In the genomic region with DNA sequence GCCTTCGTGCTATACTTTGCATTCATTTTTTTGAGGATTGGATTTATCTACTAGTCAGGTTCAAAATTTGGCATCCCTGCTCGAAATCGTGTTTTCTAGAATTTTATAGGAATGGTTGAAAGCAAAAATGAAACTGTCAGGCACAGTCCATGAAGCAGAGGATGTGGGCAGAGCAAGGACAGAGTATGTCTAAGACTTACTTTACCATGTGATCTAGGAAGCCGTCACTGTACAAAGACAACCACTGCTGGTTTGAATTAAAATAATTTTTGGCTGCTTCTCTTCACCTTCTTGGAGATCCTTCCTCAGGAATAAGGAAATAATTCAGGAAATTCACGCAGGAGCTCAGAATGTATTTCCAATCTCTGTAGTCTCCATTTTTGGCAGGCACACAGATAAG, we compare ENCODE assay signal across 9 cellular contexts. TPM values are rescaled to one million over a fixed set of nuclear protein-coding genes. Genes with fewer than 3 reads are reported as not detected.
DNase-seq lines count a peak whose midpoint lies in the region; ATAC-seq, FAIRE-seq and TF ChIP-seq lines count a peak whose summit lies in the region.
"Had no signal": no experiment of that assay in that cellular context is flagged by ENCODE, and none has a peak within 500 bp of the region (broad histone marks: within the 10 kb centered on the region; RNA-seq: fewer than 3 reads in every experiment).

No MANE protein-coding gene starts in this region.

- H4K20me1 ChIP-seq in fibroblast of lung (ENCODE audit: control insufficient read depth, extremely low read depth, insufficient read depth, low read length): no peaks in the 10 kb centered on the region

- no peaks in the 10 kb centered on the region for H3K27me3 ChIP-seq in BJ (ENCODE audit: control insufficient read depth, insufficient read depth, low read length)
- H3K27me3 ChIP-seq in fibroblast of lung (ENCODE audit: control insufficient read depth, insufficient read depth, low read length): no peaks in the 10 kb centered on the region

- H2AFZ ChIP-seq in fibroblast of lung (ENCODE audit: low read length): peak overlapping the region; percentile 85

- H3K4me1 ChIP-seq in fibroblast of lung (ENCODE audit: control insufficient read depth, extremely low read depth, insufficient read depth, low read length): no peaks in the 10 kb centered on the region

- no peak for TF ChIP-seq CTCF in BJ (IDR thresholded peaks at IDR 0.05; ENCODE audit: insufficient read depth, low read depth, low read length)
- TF ChIP-seq CTCF in fibroblast of lung (conservative IDR thresholded peaks at IDR 0.05 in 1 of 2, IDR thresholded peaks at IDR 0.05 in 1 of 2; ENCODE audit: low read depth in 1 of 2, low read length in 2 of 2): no peak

- H3K36me3 ChIP-seq in BJ (ENCODE audit: control insufficient read depth, insufficient read depth, low read length) (no peaks in the 10 kb centered on the region), fibroblast of lung (ENCODE audit: control insufficient read depth, insufficient read depth, low read length) (no peaks in the 10 kb centered on the region)

- no peaks in the 10 kb centered on the region for H3K79me2 ChIP-seq in fibroblast of lung (ENCODE audit: control insufficient read depth, insufficient read depth, low read length)

- H3K9ac ChIP-seq in fibroblast of lung (ENCODE audit: insufficient read depth, low read length): no peak overlapping the region

- CTCF ChIA-PET in BJ (lab: Yijun Ruan, JAX): interaction anchor here (0.8 to 0.9 kb wide), 2 partner anchors 11 to 127 kb away, joined by 4 to 5 read pairs; no protein-coding TSS in a partner anchor

- no peak for FAIRE-seq in frontal cortex (lab: Jason Lieb, UNC)
- FAIRE-seq: H1 had no signal

- no peaks in the 10 kb centered on the region for H3K9me3 ChIP-seq in fibroblast of lung (ENCODE audit: control insufficient read depth, insufficient read depth, low read depth, low read length)

- ATAC-seq in GM19328 (IDR thresholded peaks at IDR 0.05; ENCODE audit: unreplicated experiment): peak; percentile 67

- no peak overlapping the region for H3K27ac ChIP-seq in fibroblast of lung (ENCODE audit: insufficient read depth, low read length)

- POLR2A ChIA-PET in BJ (lab: Charles Lee): no interaction called here

- DNase-seq in BJ (ENCODE audit: low read depth): peak; percentile 13
- peak; percentile 17 for DNase-seq in HT1080 (ENCODE audit: low read depth)
- no peak for DNase-seq in fibroblast of lung (ENCODE audit: low read depth in 2 of 2)
- no peak for DNase-seq in T1000 (lab: John Stamatoyannopoulos, UW)
- DNase-seq in SKM-1 (lab: John Stamatoyannopoulos, UW; ENCODE audit: unreplicated experiment): no peak
- no peak for DNase-seq in frontal cortex (ENCODE audit: low spot score in 2 of 2)
- no peak for DNase-seq in SIG-M5 (lab: John Stamatoyannopoulos, UW)

- H3K4me2 ChIP-seq in fibroblast of lung (ENCODE audit: extremely low read depth, insufficient read depth, low read length): peak overlapping the region; percentile 51

- H3K4me3 ChIP-seq in BJ (ENCODE audit: low read depth, low read length) (no peak overlapping the region), fibroblast of lung (replicated peaks in 1 of 4; ENCODE audit: control extremely low read depth in 1 of 4, insufficient read depth in 1 of 4, low read depth in 3 of 4, low read length in 4 of 4) (no peak overlapping the region)

RNA-seq across cellular contexts. Expression of gene SGPP1, which starts 31.6 kb away (rescaled TPM):
- polyA plus RNA-seq in BJ (2011; rRNA removed) (8.9 and 10.5 TPM in 2 replicates), fibroblast of lung (22.5 and 25.8 TPM in 2 replicates)
- 4.4 and 6.2 TPM in 2 replicates for polyA minus RNA-seq in BJ (2011; rRNA and poly(A)+ RNA removed)
- 17.5 and 21.8 TPM in 2 replicates for total RNA-seq in HT1080 (2014; rRNA removed; shearing (Covaris generic))
- polyA plus RNA-seq in HT1080 (2015; cell fraction: cytosol; rRNA removed): 21.0 and 22.1 TPM in 2 replicates
- polyA plus RNA-seq in HT1080 (2015; cell fraction: nucleus; rRNA removed): 20.7 and 26.6 TPM in 2 replicates
- total RNA-seq in fibroblast of lung (24.7 and 42.1 TPM in 2 replicates), frontal cortex (36.7 TPM)
- polyA plus RNA-seq in fibroblast of lung (2012): 17.5 and 20.0 TPM in 2 replicates
- polyA minus RNA-seq in fibroblast of lung (ENCODE audit: low replicate concordance): 4.9 and 6.8 TPM in 2 replicates

Comparison
In these comparisons a context has a peak if more than half of its experiments do, and no peak if none do; other contexts are left out.
1. DNase-seq: peak in BJ (single experiment) and HT1080 (single experiment); none in fibroblast of lung (0 of 2), T1000 (single experiment), SKM-1 (single experiment), frontal cortex (0 of 2) and SIG-M5 (single experiment).